In the genomic region with DNA sequence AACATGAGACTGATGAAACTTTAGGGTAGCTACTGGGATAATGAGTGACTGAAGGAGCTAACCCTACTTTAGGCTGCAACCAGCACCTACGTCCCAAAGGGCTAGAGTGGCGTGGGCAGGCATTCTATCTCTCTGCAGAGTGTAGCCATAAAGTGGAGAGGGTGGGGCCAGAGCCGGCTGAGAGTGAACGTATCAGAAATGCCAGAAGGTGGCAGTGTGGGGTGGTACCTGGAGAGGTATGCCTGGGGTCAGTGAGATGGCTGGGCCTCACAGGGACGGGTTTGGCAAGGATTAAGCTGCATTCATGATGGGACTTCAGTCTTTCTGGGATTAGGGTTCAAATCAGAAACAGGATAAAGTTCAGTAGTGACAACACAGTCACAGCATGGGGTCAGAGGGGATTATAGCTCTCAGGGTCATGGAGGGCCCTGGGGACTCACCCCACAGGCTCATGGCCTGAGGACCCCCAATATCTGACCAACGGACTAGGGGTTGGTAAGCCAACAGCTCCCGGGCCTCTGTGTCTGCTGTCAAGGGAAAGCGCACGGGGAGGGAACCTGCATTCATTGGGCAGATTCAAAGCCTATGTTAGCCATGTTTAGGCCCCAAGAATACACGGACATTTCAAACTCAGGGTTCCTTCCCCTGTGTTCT, we compare ENCODE assay signal across 8 cellular contexts.
DNase-seq lines count a peak whose midpoint lies in the region; ATAC-seq, FAIRE-seq and TF ChIP-seq lines count a peak whose summit lies in the region.

No MANE protein-coding gene starts in this region.

- intact Hi-C loops in PC-3 (cut with micrococcal nuclease) (loop anchor here (1.0 to 5.0 kb wide), 5 partner anchors 160 to 407 kb away; no protein-coding TSS in a partner anchor), prostate gland (cut with DNase I) (no loop called here), esophagus muscularis mucosa (cut with DNase I) (no loop called here)

- WGBS in prostate gland = 40% methylated on average over 10 of the region's 10 CpGs
- WGBS in esophagus muscularis mucosa = 32% methylated on average over 8 of the region's 10 CpGs

- H3K9ac ChIP-seq in PC-3 (ENCODE audit: low read length) = no peak overlapping the region

- H3K79me2 ChIP-seq in PC-3 (ENCODE audit: low read length) = no peaks in the 10 kb centered on the region

- TF ChIP-seq CTCF in PC-3 (conservative IDR thresholded peaks at IDR 0.05; ENCODE audit: low read depth, low read length) (peak; percentile 74), fibroblast of pulmonary artery (IDR thresholded peaks at IDR 0.05; ENCODE audit: low read length, missing control alignments) (peak; percentile 60), prostate gland (IDR thresholded peaks at IDR 0.05) (peak in 3 of 4 experiments; percentile 19 to 39 (median 38)), esophagus muscularis mucosa (IDR thresholded peaks at IDR 0.05) (peak in 1 of 3 experiments; percentile 18)

- POLR2A ChIA-PET in PC-3 (lab: Charles Lee; ENCODE audit: unreplicated experiment) = no interaction called here

- H3K27me3 ChIP-seq in PC-3 (ENCODE audit: low read length) (peaks cover 24% of the 10 kb centered on the region), prostate gland (replicated peaks; ENCODE audit: insufficient read depth) (no peaks in the 10 kb centered on the region), esophagus muscularis mucosa (peaks cover 0 to 12% (median 0%) of the 10 kb centered on the region in 4 donors)

- H4K20me1 ChIP-seq in PC-3 (ENCODE audit: low read length) = no peaks in the 10 kb centered on the region

- peak; percentile 79 for FAIRE-seq in HTR-8/SVneo (lab: Jason Lieb, UNC)

- H3K27ac ChIP-seq in PC-3 (ENCODE audit: low read length) (no peak overlapping the region), prostate gland (no peak overlapping the region), esophagus muscularis mucosa (replicated peaks in 1 of 4) (no peak overlapping the region)

- no peak overlapping the region for H2AFZ ChIP-seq in PC-3 (ENCODE audit: low read length)

- BruUV-seq in PC-3 (replicated peaks; lab: Mats Ljungman, UMichigan) = no TSS peak

- TF ChIP-seq POLR2A in prostate gland (IDR thresholded peaks at IDR 0.05) (no peak), esophagus muscularis mucosa (IDR thresholded peaks at IDR 0.05; ENCODE audit: low read depth) (no peak)

- no peaks in the 10 kb centered on the region for H3K36me3 ChIP-seq in PC-3 (ENCODE audit: low read depth, low read length)
- H3K36me3 ChIP-seq in prostate gland = no peaks in the 10 kb centered on the region
- H3K36me3 ChIP-seq in esophagus muscularis mucosa = no peaks in the 10 kb centered on the region

- H3K4me2 ChIP-seq in PC-3 (ENCODE audit: low read length) = no peak overlapping the region

- no peaks in the 10 kb centered on the region for H3K9me3 ChIP-seq in PC-3 (ENCODE audit: low read length)
- H3K9me3 ChIP-seq in prostate gland = no peaks in the 10 kb centered on the region
- no peaks in the 10 kb centered on the region for H3K9me3 ChIP-seq in esophagus muscularis mucosa

- no peaks in the 10 kb centered on the region for H3F3A ChIP-seq in PC-3 (ENCODE audit: low read length, unreplicated experiment)

- H3K9me2 ChIP-seq in PC-3 (replicated peaks; ENCODE audit: low read length) = no peaks in the 10 kb centered on the region

- H3K4me1 ChIP-seq in PC-3 (ENCODE audit: insufficient read depth, low read length) (peaks cover 11% of the 10 kb centered on the region; the same call in 1 of the 2 replicates), prostate gland (replicated peaks) (no peaks in the 10 kb centered on the region), esophagus muscularis mucosa (peaks cover 0 to 4% (median 0%) of the 10 kb centered on the region in 4 donors)

- DNase-seq in COLO668 (lab: John Stamatoyannopoulos, UW; ENCODE audit: unreplicated experiment) = peak; percentile 84
- DNase-seq in HTR-8/SVneo (ENCODE audit: insufficient read length, low spot score) = peak; percentile 55
- peak; percentile 77 for DNase-seq in PC-3
- DNase-seq in activated T-cell treated with anti-CD3 and anti-CD28 coated beads for 48 hours (ENCODE audit: low read depth) = peak; percentile 68
- peak; percentile 53 for DNase-seq in fibroblast of pulmonary artery (ENCODE audit: low read depth)
- peak; percentile 44 for DNase-seq in prostate gland (ENCODE audit: low spot score)
- DNase-seq in esophagus muscularis mucosa (ENCODE audit: extremely low spot score) = no peak

- H3K4me3 ChIP-seq in PC-3 (ENCODE audit: low read length) = no peak overlapping the region
- H3K4me3 ChIP-seq in fibroblast of pulmonary artery (replicated peaks; ENCODE audit: low read depth, low read length) = no peak overlapping the region
- no peak overlapping the region for H3K4me3 ChIP-seq in prostate gland
- H3K4me3 ChIP-seq in esophagus muscularis mucosa = no peak overlapping the region

- no peak for TF ChIP-seq EP300 in esophagus muscularis mucosa (IDR thresholded peaks at IDR 0.05)

- CTCF ChIA-PET in PC-3 (lab: Charles Lee) = no interaction called here

- peak; percentile 73 for ATAC-seq in GM19463 (IDR thresholded peaks at IDR 0.05; ENCODE audit: unreplicated experiment)
- ATAC-seq in PC-3 = peak; percentile 98
